9 cellular contexts compared by ENCODE assay signal in the genomic region with DNA sequence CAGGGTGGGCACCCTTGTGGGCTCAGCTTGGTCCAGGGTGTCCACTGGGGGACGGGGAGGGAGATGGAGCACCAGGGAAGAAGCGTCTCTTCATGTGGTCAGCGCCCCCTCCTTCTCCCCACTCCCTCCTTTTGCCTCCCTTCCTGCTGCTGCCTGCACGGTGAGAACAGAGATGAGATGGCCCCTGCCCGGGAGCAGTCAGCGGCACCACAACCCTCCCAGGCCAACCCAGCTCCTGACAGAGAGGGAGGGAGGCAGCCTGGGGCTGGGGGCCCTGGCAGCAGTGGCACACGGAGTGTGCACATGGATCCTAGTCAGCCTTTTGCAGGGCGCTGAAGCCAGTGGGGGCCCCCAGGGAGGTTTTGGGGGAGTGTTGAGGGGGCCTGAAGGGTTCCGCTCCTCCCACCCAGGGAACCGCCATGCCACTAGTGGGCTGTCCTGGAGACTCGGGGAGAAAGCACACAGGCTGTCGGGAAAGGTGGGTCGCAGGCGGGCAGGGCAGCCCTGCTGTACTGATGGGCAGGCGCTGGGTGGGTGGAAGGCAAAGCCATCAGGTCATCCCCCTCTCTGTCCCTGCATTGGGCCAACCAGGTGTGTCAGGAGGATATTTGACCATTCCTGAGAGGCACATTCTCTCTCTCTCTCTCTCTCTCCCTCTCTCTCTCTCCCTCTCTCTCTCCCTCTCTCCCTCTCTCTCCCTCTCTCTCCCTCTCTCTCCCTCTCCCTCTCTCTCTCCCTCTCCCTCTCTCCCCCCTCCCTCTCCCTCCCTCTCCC.
DNase-seq lines count a peak whose midpoint lies in the region; ATAC-seq and TF ChIP-seq lines count a peak whose summit lies in the region.
"Had no signal": no experiment of that assay in that cellular context is flagged by ENCODE, and none has a peak within 500 bp of the region (broad histone marks: within the 10 kb centered on the region; RNA-seq: fewer than 3 reads in every experiment).

No MANE protein-coding gene starts in this region.

- ATAC-seq in psoas muscle, result no peak
- no peak for ATAC-seq in GM19467 (IDR thresholded peaks at IDR 0.05; ENCODE audit: unreplicated experiment)
- ATAC-seq in GM21723 (IDR thresholded peaks at IDR 0.05; ENCODE audit: unreplicated experiment), result no peak

- H3K79me2 ChIP-seq in Loucy (ENCODE audit: insufficient read depth, low read length), result no peaks in the 10 kb centered on the region

- no peaks in the 10 kb centered on the region for H3F3A ChIP-seq in Loucy (ENCODE audit: low read depth)

- H3K27me3 Mint-ChIP-seq in CD8-positive, alpha-beta memory T cell, result peaks cover 0 to 5% of the 10 kb centered on the region in 2 donors

- POLR2A ChIA-PET in CD8-positive, alpha-beta memory T cell (lab: Charles Lee), result no interaction called here

- no peaks in the 10 kb centered on the region for H3K27me3 ChIP-seq in CD8-positive, alpha-beta memory T cell (ENCODE audit: insufficient read depth, low read length, poor library complexity, severe bottlenecking)
- no peaks in the 10 kb centered on the region for H3K27me3 ChIP-seq in Loucy (ENCODE audit: insufficient read depth, low read length, poor library complexity, severe bottlenecking)
- peaks cover 0 to 86% (median 32%) of the 10 kb centered on the region in 3 donors for H3K27me3 ChIP-seq in psoas muscle (ENCODE audit: insufficient read depth in 3 of 3, low read length in 2 of 3)
- H3K27me3 ChIP-seq: ovary had no signal

- no peak overlapping the region for H3K27ac ChIP-seq in CD8-positive, alpha-beta memory T cell (ENCODE audit: low read depth, low read length)
- no peak overlapping the region for H3K27ac ChIP-seq in psoas muscle
- H3K27ac ChIP-seq: ovary had no signal

- no peaks in the 10 kb centered on the region for H3K9me2 ChIP-seq in Loucy (replicated peaks; ENCODE audit: low read depth, low read length)

- DNase-seq in CD8-positive, alpha-beta memory T cell, result peak in 2 of 5 donors; percentile 19 to 50
- DNase-seq in cardiac septum (ENCODE audit: low spot score), result peak; percentile 58
- peak; percentile 5 to 46 for DNase-seq in psoas muscle
- DNase-seq in G401 (ENCODE audit: low spot score), result no peak
- DNase-seq: NCI-H82 had no signal

- TF ChIP-seq CTCF in Loucy (conservative IDR thresholded peaks at IDR 0.05; ENCODE audit: low read length) (no peak), psoas muscle (IDR thresholded peaks at IDR 0.05) (no peak)

- peaks cover 2 to 8% (median 7%) of the 10 kb centered on the region in 3 donors for H3K4me1 Mint-ChIP-seq in CD8-positive, alpha-beta memory T cell

- H2AFZ ChIP-seq in Loucy (ENCODE audit: low read length), result no peak overlapping the region

- H3K4me2 ChIP-seq in Loucy (ENCODE audit: low read depth, low read length, poor library complexity, severe bottlenecking), result peak overlapping the region; percentile 80

- no peaks in the 10 kb centered on the region for H3K4me1 ChIP-seq in CD8-positive, alpha-beta memory T cell (ENCODE audit: insufficient read depth, low read length)
- H3K4me1 ChIP-seq in Loucy (ENCODE audit: insufficient read depth, low read length, poor library complexity, severe bottlenecking), result peaks cover 4% of the 10 kb centered on the region
- no peaks in the 10 kb centered on the region for H3K4me1 ChIP-seq in psoas muscle

- H3K9me3 ChIP-seq in CD8-positive, alpha-beta memory T cell (ENCODE audit: low read length), result no peaks in the 10 kb centered on the region
- no peaks in the 10 kb centered on the region for H3K9me3 ChIP-seq in Loucy (ENCODE audit: insufficient read depth, low read depth, low read length)
- no peaks in the 10 kb centered on the region for H3K9me3 ChIP-seq in psoas muscle
- H3K9me3 ChIP-seq: ovary had no signal

- in situ Hi-C loops in G401 (cut with HindIII; ENCODE audit: low sequenced_read_pairs), result no loop called here

- intact Hi-C loops in cardiac septum (cut with DNase I), result no loop called here
- intact Hi-C loops in psoas muscle (cut with DNase I), result no loop called here

- H3K27ac Mint-ChIP-seq in CD8-positive, alpha-beta memory T cell, result peak overlapping the region in 7 of 8 donors; percentile 75 to 96 (median 93)

- CTCF ChIA-PET in CD8-positive, alpha-beta memory T cell (lab: Charles Lee), result no interaction called here

- H3K4me3 ChIP-seq in CD8-positive, alpha-beta memory T cell (ENCODE audit: low read length), result peak overlapping the region; percentile 82
- H3K4me3 ChIP-seq in Loucy (ENCODE audit: low read length, poor library complexity, severe bottlenecking) (peak overlapping the region; percentile 81), psoas muscle (no peak overlapping the region)

- peaks cover 0 to 9% (median 0%) of the 10 kb centered on the region in 3 donors for H3K36me3 Mint-ChIP-seq in CD8-positive, alpha-beta memory T cell

- H4K20me1 ChIP-seq in Loucy (ENCODE audit: insufficient read depth, low read length, poor library complexity, severe bottlenecking), result no peaks in the 10 kb centered on the region

- no peaks in the 10 kb centered on the region for H3K36me3 ChIP-seq in CD8-positive, alpha-beta memory T cell (ENCODE audit: insufficient read depth, low read length)
- H3K36me3 ChIP-seq in Loucy (ENCODE audit: insufficient read depth, low read length), result no peaks in the 10 kb centered on the region
- H3K36me3 ChIP-seq in psoas muscle (ENCODE audit: insufficient read depth in 1 of 2, low read depth in 1 of 2), result no peaks in the 10 kb centered on the region
- H3K36me3 ChIP-seq: ovary had no signal

- peak overlapping the region in 6 of 7 donors; percentile 9 to 95 (median 89) for H3K4me3 Mint-ChIP-seq in CD8-positive, alpha-beta memory T cell

- no peak overlapping the region for H3K9ac ChIP-seq in Loucy (ENCODE audit: low read depth, low read length, poor library complexity, severe bottlenecking)

- WGBS in psoas muscle, 3 donors, result 49 to 60% (median 50%) methylated on average over 13 to 15 of the region's 15 CpGs

- H3K9me3 Mint-ChIP-seq in CD8-positive, alpha-beta memory T cell, result peaks cover 0 to 3% (median 0%) of the 10 kb centered on the region in 5 donors
